1 cellular context compared by ENCODE assay signal in the genomic region with DNA sequence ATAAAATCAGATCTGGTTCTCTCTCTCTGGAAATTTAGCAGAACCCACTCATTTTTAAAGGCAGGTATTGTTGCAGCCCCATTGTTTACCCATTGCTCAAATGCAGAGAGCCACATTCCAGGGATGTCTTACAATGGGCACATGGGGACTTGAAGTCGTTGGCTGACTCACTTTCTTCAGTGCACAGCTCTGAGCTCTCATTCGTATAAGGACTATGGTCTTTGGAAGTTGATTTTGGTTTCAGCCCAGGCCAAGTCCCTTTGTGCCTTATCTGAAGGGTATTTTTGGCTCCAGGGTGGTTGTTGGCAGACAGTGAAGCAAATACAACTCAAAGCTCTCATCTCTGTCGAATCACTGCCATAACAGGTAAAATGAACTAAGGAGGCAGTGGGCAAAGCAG.
TF ChIP-seq lines count a peak whose summit lies in the region.

No MANE protein-coding gene starts in this region.

TF ChIP-seq in SK-N-SH, 30 proteins besides CTCF, POLR2A, EP300 and RAD21:
- TF ChIP-seq FOXJ3 (CRISPR knock-in tag; IDR thresholded peaks at IDR 0.05) (no peak), TEAD4 (IDR thresholded peaks at IDR 0.05; ENCODE audit: borderline replicate concordance, insufficient read depth) (no peak), GATA2 (CRISPR knock-in tag; IDR thresholded peaks at IDR 0.05) (no peak), NFIC (IDR thresholded peaks at IDR 0.05; ENCODE audit: borderline replicate concordance) (no peak), FOSL2 (IDR thresholded peaks at IDR 0.05; ENCODE audit: borderline replicate concordance, low read depth) (no peak), EZH2phosphoT487 (IDR thresholded peaks at IDR 0.05; ENCODE audit: borderline replicate concordance, low read depth) (no peak), SIN3A (IDR thresholded peaks at IDR 0.05; ENCODE audit: borderline replicate concordance, low read depth, low read length) (no peak), POLR2AphosphoS5 (IDR thresholded peaks at IDR 0.05; ENCODE audit: low read depth, low read length) (no peak), YY1 (IDR thresholded peaks at IDR 0.05; ENCODE audit: low read depth) (no peak), CHD2 (IDR thresholded peaks at IDR 0.05; ENCODE audit: low read length, partially characterized antibody) (no peak), RXRA (IDR thresholded peaks at IDR 0.05; ENCODE audit: borderline replicate concordance, low read depth) (no peak), NRF1 (IDR thresholded peaks at IDR 0.05; ENCODE audit: low read depth, low read length) (no peak), SMC3 (IDR thresholded peaks at IDR 0.05; ENCODE audit: low read depth, low read length) (no peak), MEF2A (IDR thresholded peaks at IDR 0.05; ENCODE audit: borderline replicate concordance, low read depth) (no peak)
- TF ChIP-seq, protein P1, sequence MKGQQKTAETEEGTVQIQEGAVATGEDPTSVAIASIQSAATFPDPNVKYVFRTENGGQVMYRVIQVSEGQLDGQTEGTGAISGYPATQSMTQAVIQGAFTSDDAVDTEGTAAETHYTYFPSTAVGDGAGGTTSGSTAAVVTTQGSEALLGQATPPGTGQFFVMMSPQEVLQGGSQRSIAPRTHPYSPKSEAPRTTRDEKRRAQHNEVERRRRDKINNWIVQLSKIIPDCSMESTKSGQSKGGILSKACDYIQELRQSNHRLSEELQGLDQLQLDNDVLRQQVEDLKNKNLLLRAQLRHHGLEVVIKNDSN (IDR thresholded peaks at IDR 0.05; ENCODE audit: borderline replicate concordance, low read depth) = no peak
- TF ChIP-seq, protein P2, sequence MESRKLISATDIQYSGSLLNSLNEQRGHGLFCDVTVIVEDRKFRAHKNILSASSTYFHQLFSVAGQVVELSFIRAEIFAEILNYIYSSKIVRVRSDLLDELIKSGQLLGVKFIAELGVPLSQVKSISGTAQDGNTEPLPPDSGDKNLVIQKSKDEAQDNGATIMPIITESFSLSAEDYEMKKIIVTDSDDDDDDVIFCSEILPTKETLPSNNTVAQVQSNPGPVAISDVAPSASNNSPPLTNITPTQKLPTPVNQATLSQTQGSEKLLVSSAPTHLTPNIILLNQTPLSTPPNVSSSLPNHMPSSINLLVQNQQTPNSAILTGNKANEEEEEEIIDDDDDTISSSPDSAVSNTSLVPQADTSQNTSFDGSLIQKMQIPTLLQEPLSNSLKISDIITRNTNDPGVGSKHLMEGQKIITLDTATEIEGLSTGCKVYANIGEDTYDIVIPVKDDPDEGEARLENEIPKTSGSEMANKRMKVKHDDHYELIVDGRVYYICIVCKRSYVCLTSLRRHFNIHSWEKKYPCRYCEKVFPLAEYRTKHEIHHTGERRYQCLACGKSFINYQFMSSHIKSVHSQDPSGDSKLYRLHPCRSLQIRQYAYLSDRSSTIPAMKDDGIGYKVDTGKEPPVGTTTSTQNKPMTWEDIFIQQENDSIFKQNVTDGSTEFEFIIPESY (IDR thresholded peaks at IDR 0.05; ENCODE audit: borderline replicate concordance, low read depth) = no peak
- TF ChIP-seq, protein P3, sequence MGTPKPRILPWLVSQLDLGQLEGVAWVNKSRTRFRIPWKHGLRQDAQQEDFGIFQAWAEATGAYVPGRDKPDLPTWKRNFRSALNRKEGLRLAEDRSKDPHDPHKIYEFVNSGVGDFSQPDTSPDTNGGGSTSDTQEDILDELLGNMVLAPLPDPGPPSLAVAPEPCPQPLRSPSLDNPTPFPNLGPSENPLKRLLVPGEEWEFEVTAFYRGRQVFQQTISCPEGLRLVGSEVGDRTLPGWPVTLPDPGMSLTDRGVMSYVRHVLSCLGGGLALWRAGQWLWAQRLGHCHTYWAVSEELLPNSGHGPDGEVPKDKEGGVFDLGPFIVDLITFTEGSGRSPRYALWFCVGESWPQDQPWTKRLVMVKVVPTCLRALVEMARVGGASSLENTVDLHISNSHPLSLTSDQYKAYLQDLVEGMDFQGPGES (IDR thresholded peaks at IDR 0.05; ENCODE audit: low read depth, low read length) = no peak
- TF ChIP-seq, protein P4, sequence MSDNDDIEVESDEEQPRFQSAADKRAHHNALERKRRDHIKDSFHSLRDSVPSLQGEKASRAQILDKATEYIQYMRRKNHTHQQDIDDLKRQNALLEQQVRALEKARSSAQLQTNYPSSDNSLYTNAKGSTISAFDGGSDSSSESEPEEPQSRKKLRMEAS (IDR thresholded peaks at IDR 0.05; ENCODE audit: low read depth) = no peak
- TF ChIP-seq, protein P5, sequence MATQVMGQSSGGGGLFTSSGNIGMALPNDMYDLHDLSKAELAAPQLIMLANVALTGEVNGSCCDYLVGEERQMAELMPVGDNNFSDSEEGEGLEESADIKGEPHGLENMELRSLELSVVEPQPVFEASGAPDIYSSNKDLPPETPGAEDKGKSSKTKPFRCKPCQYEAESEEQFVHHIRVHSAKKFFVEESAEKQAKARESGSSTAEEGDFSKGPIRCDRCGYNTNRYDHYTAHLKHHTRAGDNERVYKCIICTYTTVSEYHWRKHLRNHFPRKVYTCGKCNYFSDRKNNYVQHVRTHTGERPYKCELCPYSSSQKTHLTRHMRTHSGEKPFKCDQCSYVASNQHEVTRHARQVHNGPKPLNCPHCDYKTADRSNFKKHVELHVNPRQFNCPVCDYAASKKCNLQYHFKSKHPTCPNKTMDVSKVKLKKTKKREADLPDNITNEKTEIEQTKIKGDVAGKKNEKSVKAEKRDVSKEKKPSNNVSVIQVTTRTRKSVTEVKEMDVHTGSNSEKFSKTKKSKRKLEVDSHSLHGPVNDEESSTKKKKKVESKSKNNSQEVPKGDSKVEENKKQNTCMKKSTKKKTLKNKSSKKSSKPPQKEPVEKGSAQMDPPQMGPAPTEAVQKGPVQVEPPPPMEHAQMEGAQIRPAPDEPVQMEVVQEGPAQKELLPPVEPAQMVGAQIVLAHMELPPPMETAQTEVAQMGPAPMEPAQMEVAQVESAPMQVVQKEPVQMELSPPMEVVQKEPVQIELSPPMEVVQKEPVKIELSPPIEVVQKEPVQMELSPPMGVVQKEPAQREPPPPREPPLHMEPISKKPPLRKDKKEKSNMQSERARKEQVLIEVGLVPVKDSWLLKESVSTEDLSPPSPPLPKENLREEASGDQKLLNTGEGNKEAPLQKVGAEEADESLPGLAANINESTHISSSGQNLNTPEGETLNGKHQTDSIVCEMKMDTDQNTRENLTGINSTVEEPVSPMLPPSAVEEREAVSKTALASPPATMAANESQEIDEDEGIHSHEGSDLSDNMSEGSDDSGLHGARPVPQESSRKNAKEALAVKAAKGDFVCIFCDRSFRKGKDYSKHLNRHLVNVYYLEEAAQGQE (IDR thresholded peaks at IDR 0.05; ENCODE audit: low read depth, low read length) = no peak
